Comparison of ENCODE assay signal across 22 cellular contexts in genomic region chr11:35122308-35122707, GRCh38. TPM values are rescaled to one million over a fixed set of nuclear protein-coding genes. Genes with fewer than 3 reads are reported as not detected.
DNase-seq lines count a peak whose midpoint lies in the region; TF ChIP-seq lines count a peak whose summit lies in the region.
"Had no signal": no experiment of that assay in that cellular context is flagged by ENCODE, and none has a peak within 500 bp of the region (broad histone marks: within the 10 kb centered on the region; RNA-seq: fewer than 3 reads in every experiment).

No MANE protein-coding gene starts in this region.

- no peaks in the 10 kb centered on the region for H3K27me3 ChIP-seq in OCI-LY3 (ENCODE audit: low read depth, low read length)
- no peaks in the 10 kb centered on the region for H3K27me3 ChIP-seq in thymus (ENCODE audit: control insufficient read depth, insufficient read depth)
- H3K27me3 ChIP-seq: cardiac muscle cell, esophagus muscularis mucosa, tibial nerve had no signal

- WGBS in thymus = 2% methylated on average over 1 of the region's 1 CpG

- TF ChIP-seq CTCF in OCI-LY3 (IDR thresholded peaks at IDR 0.05; ENCODE audit: low read depth, low read length) = no peak

- peaks cover 22% of the 10 kb centered on the region for H3K27me3 Mint-ChIP-seq in activated naive CD4-positive, alpha-beta T cell treated with anti-CD3 and anti-CD28 coated beads, Interleukin-2, amount 10 ng/mL, durations not matched to agents 7 days and 5 days

- H3K79me2 ChIP-seq in OCI-LY3 (ENCODE audit: low read length) = peaks cover 5% of the 10 kb centered on the region; the same call in 1 of the 2 replicates

- H3K27ac Mint-ChIP-seq in activated naive CD4-positive, alpha-beta T cell treated with anti-CD3 and anti-CD28 coated beads, Interleukin-2, amount 10 ng/mL, durations not matched to agents 7 days and 5 days = peak overlapping the region; percentile 8
- H3K27ac Mint-ChIP-seq: CD14-positive monocyte had no signal

- no peaks in the 10 kb centered on the region for H4K20me1 ChIP-seq in OCI-LY3 (ENCODE audit: insufficient read depth, low read length)

- H3K4me1 ChIP-seq in OCI-LY3 (ENCODE audit: low read length) = peaks cover 96% of the 10 kb centered on the region
- peaks cover 17% of the 10 kb centered on the region for H3K4me1 ChIP-seq in thymus (ENCODE audit: control insufficient read depth, insufficient read depth, low read length)

- peaks cover 1% of the 10 kb centered on the region for H3K36me3 Mint-ChIP-seq in activated naive CD4-positive, alpha-beta T cell treated with anti-CD3 and anti-CD28 coated beads, Interleukin-2, amount 10 ng/mL, durations not matched to agents 7 days and 5 days
- H3K36me3 Mint-ChIP-seq: CD14-positive monocyte had no signal

- no peaks in the 10 kb centered on the region for H3K9me3 ChIP-seq in OCI-LY3 (ENCODE audit: insufficient read depth, low read length)
- H3K9me3 ChIP-seq in thymus (ENCODE audit: control insufficient read depth) = no peaks in the 10 kb centered on the region
- H3K9me3 ChIP-seq: esophagus muscularis mucosa, tibial nerve had no signal

- H2AFZ ChIP-seq in OCI-LY3 (ENCODE audit: low read depth, low read length) = no peak overlapping the region

- DNase-seq in activated naive CD4-positive, alpha-beta T cell treated with anti-CD3 and anti-CD28 coated beads, Interleukin-2, amount 10 ng/mL, durations not matched to agents 7 days and 5 days = no peak
- DNase-seq in activated naive CD4-positive, alpha-beta T cell treated with Interleukin-2 at 50 U/mL for 16 hours = no peak
- peak; percentile 55 for DNase-seq in central memory CD4-positive, alpha-beta T cell
- DNase-seq in NCI-H1092 treated with DMSO at 0.1 percent for 48 hours (lab: John Stamatoyannopoulos, UW) = no peak
- DNase-seq in NCI-H345 (lab: John Stamatoyannopoulos, UW) = no peak
- no peak for DNase-seq in NCI-H524 treated with DMSO at 0.1 percent for 48 hours (lab: John Stamatoyannopoulos, UW)
- DNase-seq: amniotic stem cell; DMS53; GOT3; NCI-H1092; NCI-H526; right cardiac atrium; stimulated activated CD4-positive, alpha-beta T cell treated with anti-CD3 and anti-CD28 coated beads, Interleukin-15, amount 100 ng/mL, for 24 hours; stimulated activated naive CD4-positive, alpha-beta T cell treated with Interleukin-2 at 50 U/mL for 16 hours had no signal

- H3K27ac ChIP-seq in OCI-LY3 (ENCODE audit: low read length) (peak overlapping the region; percentile 91), thymus (ENCODE audit: low read depth) (peak overlapping the region; percentile 36)
- H3K27ac ChIP-seq: cardiac muscle cell, esophagus muscularis mucosa, HL-60, tibial nerve had no signal

- no peaks in the 10 kb centered on the region for H3K9me3 Mint-ChIP-seq in activated naive CD4-positive, alpha-beta T cell treated with anti-CD3 and anti-CD28 coated beads, Interleukin-2, amount 10 ng/mL, durations not matched to agents 7 days and 5 days

- H3K36me3 ChIP-seq in OCI-LY3 (replicated peaks; ENCODE audit: low read depth, low read length) (no peaks in the 10 kb centered on the region), thymus (ENCODE audit: control insufficient read depth, insufficient read depth) (no peaks in the 10 kb centered on the region)
- H3K36me3 ChIP-seq: cardiac muscle cell, esophagus muscularis mucosa, tibial nerve had no signal

- CTCF ChIA-PET in activated naive CD4-positive, alpha-beta T cell treated with anti-CD3 and anti-CD28 coated beads, Interleukin-2, amount 10 ng/mL, durations not matched to agents 7 days and 5 days (lab: Charles Lee) = no interaction called here

- no peak overlapping the region for H3K4me3 Mint-ChIP-seq in activated naive CD4-positive, alpha-beta T cell treated with anti-CD3 and anti-CD28 coated beads, Interleukin-2, amount 10 ng/mL, durations not matched to agents 7 days and 5 days
- H3K4me3 Mint-ChIP-seq: CD14-positive monocyte had no signal

- peak overlapping the region; percentile 48 for H3K4me2 ChIP-seq in OCI-LY3 (ENCODE audit: low read length)

- peak overlapping the region; percentile 24 for H3K9ac ChIP-seq in OCI-LY3 (ENCODE audit: low read length)

- H3K4me3 ChIP-seq in OCI-LY3 (ENCODE audit: low read length) (peak overlapping the region; percentile 30; the same call in 1 of the 2 replicates), thymus (ENCODE audit: low read length) (no peak overlapping the region)
- H3K4me3 ChIP-seq: cardiac muscle cell, esophagus muscularis mucosa, K562, tibial nerve had no signal

- peaks cover 62% of the 10 kb centered on the region for H3K4me1 Mint-ChIP-seq in activated naive CD4-positive, alpha-beta T cell treated with anti-CD3 and anti-CD28 coated beads, Interleukin-2, amount 10 ng/mL, durations not matched to agents 7 days and 5 days

RNA-seq across cellular contexts. Expression of gene CD44, which starts 16.7 kb away (rescaled TPM):
- 78.7 TPM for polyA plus RNA-seq in thymus
